In the genomic region with DNA sequence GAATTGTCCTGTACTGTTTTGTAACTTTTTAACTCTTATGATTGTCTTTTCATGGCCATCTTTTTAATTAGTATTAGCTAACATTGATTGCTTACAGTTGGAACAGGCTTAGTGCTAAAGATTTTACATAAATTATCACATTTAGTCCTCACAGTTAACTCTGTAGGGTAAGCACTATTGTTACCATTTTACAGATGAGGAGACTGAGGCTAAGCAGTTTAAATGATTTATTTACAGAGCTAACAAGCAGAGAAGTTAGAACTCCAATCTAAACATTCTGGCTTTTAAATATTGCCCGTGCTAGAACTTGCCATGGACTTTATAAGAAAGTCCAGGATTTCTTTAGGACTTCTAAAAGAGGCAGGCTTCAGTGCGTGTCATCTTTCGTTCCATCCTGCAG, we compare ENCODE assay signal across 31 cellular contexts.
"Had no signal": no experiment of that assay in that cellular context is flagged by ENCODE, and none has a peak within 500 bp of the region (broad histone marks: within the 10 kb centered on the region; RNA-seq: fewer than 3 reads in every experiment).

No MANE protein-coding gene starts in this region.

- H3K4me1 ChIP-seq: body of pancreas, foreskin keratinocyte had no signal

- H3K27me3 ChIP-seq: adrenal gland, body of pancreas, esophagus muscularis mucosa, foreskin keratinocyte, gastrocnemius medialis had no signal

- FAIRE-seq: colon had no signal

- H3K27ac ChIP-seq: body of pancreas, esophagus muscularis mucosa, foreskin keratinocyte, WERI-Rb-1 had no signal

- H3K36me3 ChIP-seq: WERI-Rb-1 had no signal

- ATAC-seq: activated CD4-positive, CD25-positive, alpha-beta regulatory T cell treated with anti-CD3 and anti-CD28 coated beads, Interleukin-2, amount 50 U/mL, for 24 hours; activated CD8-positive, alpha-beta T cell treated with anti-CD3 and anti-CD28 coated beads for 36 hours; activated naive CD8-positive, alpha-beta T cell treated with anti-CD3 and anti-CD28 coated beads, Interleukin-2, amount 50 U/mL, for 24 hours; body of pancreas; effector memory CD8-positive, alpha-beta T cell; foreskin keratinocyte; gastrocnemius medialis; T-helper 17 cell had no signal

- DNase-seq: activated B cell treated with CpG ODN at 0.5 μM for 24 hours; activated CD4-positive, alpha-beta T cell treated with anti-CD3 and anti-CD28 coated beads for 48 hours; activated CD4-positive, alpha-beta T cell treated with anti-CD3 and anti-CD28 coated beads, Interleukin-2, amount 50 U/mL, for 1 hour; activated CD4-positive, alpha-beta T cell treated with anti-CD3 and anti-CD28 coated beads, Interleukin-2, amount 50 U/mL, for 48 hours; activated CD8-positive, alpha-beta memory T cell treated with anti-CD3 and anti-CD28 coated beads for 24 hours; activated CD8-positive, alpha-beta T cell treated with anti-CD3 and anti-CD28 coated beads for 36 hours; activated effector memory CD4-positive, alpha-beta T cell treated with anti-CD3 and anti-CD28 coated beads, Interleukin-2, amount 50 U/mL, for 16 hours; activated naive CD4-positive, alpha-beta T cell treated with anti-CD3 and anti-CD28 coated beads for 36 hours; activated naive CD8-positive, alpha-beta T cell treated with anti-CD3 and anti-CD28 coated beads for 36 hours; activated naive CD8-positive, alpha-beta T cell treated with anti-CD3 and anti-CD28 coated beads, Interleukin-2, amount 50 U/mL, for 24 hours; activated T-cell treated with anti-CD3 and anti-CD28 coated beads, Interleukin-2, amount 50 U/mL, for 1 hour; activated T-cell treated with anti-CD3 and anti-CD28 coated beads, Interleukin-2, amount 50 U/mL, for 48 hours; adrenal gland; amygdala; aorta; body of pancreas; caudate nucleus; cortex of kidney; dermis blood vessel endothelial cell; effector CD4-positive, alpha-beta T cell; effector memory CD8-positive, alpha-beta T cell; erythroblast; foreskin keratinocyte; gastrocnemius medialis; T-helper 1 cell; T-helper 17 cell; T1000; WERI-Rb-1 had no signal

- H3K9me3 ChIP-seq: adrenal gland, body of pancreas, esophagus muscularis mucosa, gastrocnemius medialis had no signal

- H3K4me3 ChIP-seq: adrenal gland, body of pancreas, esophagus muscularis mucosa, gastrocnemius medialis had no signal
